In the genomic region with DNA sequence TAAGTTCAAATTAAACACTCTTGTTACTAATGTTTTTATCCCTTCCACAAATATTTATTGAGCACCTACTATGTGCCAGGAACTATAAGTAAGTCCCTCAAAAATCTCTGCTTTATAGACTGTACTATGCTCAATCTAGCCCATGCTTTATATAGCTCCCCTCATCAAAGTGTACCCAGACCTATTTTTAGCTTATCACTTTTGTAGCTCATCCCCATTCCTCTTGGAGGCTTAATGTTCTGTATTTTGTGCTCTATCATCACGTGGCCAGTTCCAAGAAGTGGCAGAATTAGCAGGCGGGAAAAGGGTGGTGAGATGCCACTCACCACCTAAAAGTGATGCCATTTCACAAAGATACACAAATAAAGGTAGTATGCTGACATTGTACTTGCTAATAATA, we compare ENCODE assay signal across 27 cellular contexts.
"Had no signal": no experiment of that assay in that cellular context is flagged by ENCODE, and none has a peak within 500 bp of the region (broad histone marks: within the 10 kb centered on the region; RNA-seq: fewer than 3 reads in every experiment).

No MANE protein-coding gene starts in this region.

- H3K4me3 ChIP-seq: adrenal gland had no signal

- H3K4me3 Mint-ChIP-seq: activated CD4-positive, alpha-beta memory T cell treated with anti-CD3 and anti-CD28 coated beads for 36 hours; activated CD4-positive, alpha-beta T cell treated with anti-CD3 and anti-CD28 coated beads, Interleukin-2, amount 10 ng/mL, durations not matched to agents 7 days and 5 days; activated naive CD4-positive, alpha-beta T cell treated with anti-CD3 and anti-CD28 coated beads for 36 hours; activated naive CD8-positive, alpha-beta T cell; activated T-helper 17 cell treated with anti-CD3 and anti-CD28 coated beads, Interleukin-2, amount 50 U/mL, for 72 hours had no signal

- H3K9ac ChIP-seq: KMS-11 had no signal

- H3K9me3 ChIP-seq: adrenal gland had no signal

- H3K4me1 ChIP-seq: adrenal gland had no signal

- H3K27ac ChIP-seq: adrenal gland, KMS-11, VCaP had no signal

- H3K4me2 ChIP-seq: KMS-11 had no signal

- H3K9me3 Mint-ChIP-seq: activated CD4-positive, alpha-beta memory T cell treated with anti-CD3 and anti-CD28 coated beads for 36 hours; activated CD4-positive, alpha-beta T cell treated with anti-CD3 and anti-CD28 coated beads, Interleukin-2, amount 10 ng/mL, durations not matched to agents 7 days and 5 days; activated naive CD4-positive, alpha-beta T cell treated with anti-CD3 and anti-CD28 coated beads for 36 hours; activated T-helper 17 cell treated with anti-CD3 and anti-CD28 coated beads, Interleukin-2, amount 50 U/mL, for 72 hours had no signal

- H3K27me3 ChIP-seq: adrenal gland had no signal

- H3K36me3 ChIP-seq: adrenal gland had no signal

- ATAC-seq: activated T-helper 17 cell treated with anti-CD3 and anti-CD28 coated beads, Interleukin-2, amount 50 U/mL, for 72 hours; PC-3 had no signal

- DNase-seq: activated CD4-positive, alpha-beta memory T cell treated with anti-CD3 and anti-CD28 coated beads for 36 hours; activated CD4-positive, alpha-beta T cell treated with anti-CD3 and anti-CD28 coated beads, Interleukin-2, amount 10 ng/mL, durations not matched to agents 7 days and 5 days; activated CD4-positive, CD25-positive, alpha-beta regulatory T cell; activated CD8-positive, alpha-beta memory T cell treated with anti-CD3 and anti-CD28 coated beads for 24 hours; activated gamma-delta T cell; activated naive CD4-positive, alpha-beta T cell treated with anti-CD3 and anti-CD28 coated beads for 36 hours; activated T-cell treated with anti-CD3 and anti-CD28 coated beads for 4 hours; activated T-cell treated with anti-CD3 and anti-CD28 coated beads, Interleukin-2, amount 50 U/mL, for 48 hours; adrenal gland; anterior cingulate cortex; MV-4-11; NCI-H1105; NCI-H1436; NCI-H1694 treated with DMSO at 0.1 percent for 48 hours; NCI-H2029 treated with DMSO at 0.1 percent for 48 hours; NCI-H345; NCI-H510A; NCI-H526 treated with DMSO at 0.1 percent for 48 hours; NK-92 treated with Interleukin-12 subunit alpha and Interleukin-12 subunit beta, amount 100 ng/mL, for 24 hours; PC-3; SIG-M5; T-helper 2 cell; T1000 had no signal

- H3K36me3 Mint-ChIP-seq: activated CD4-positive, alpha-beta memory T cell treated with anti-CD3 and anti-CD28 coated beads for 36 hours; activated naive CD8-positive, alpha-beta T cell had no signal

- H3K4me1 Mint-ChIP-seq: activated CD4-positive, alpha-beta T cell treated with anti-CD3 and anti-CD28 coated beads, Interleukin-2, amount 10 ng/mL, durations not matched to agents 7 days and 5 days; activated T-helper 17 cell treated with anti-CD3 and anti-CD28 coated beads, Interleukin-2, amount 50 U/mL, for 72 hours had no signal

- H3K27ac Mint-ChIP-seq: activated CD4-positive, alpha-beta memory T cell treated with anti-CD3 and anti-CD28 coated beads for 36 hours; activated CD4-positive, alpha-beta T cell treated with anti-CD3 and anti-CD28 coated beads, Interleukin-2, amount 10 ng/mL, durations not matched to agents 7 days and 5 days; activated naive CD4-positive, alpha-beta T cell treated with anti-CD3 and anti-CD28 coated beads for 36 hours; activated naive CD8-positive, alpha-beta T cell; activated T-helper 17 cell treated with anti-CD3 and anti-CD28 coated beads, Interleukin-2, amount 50 U/mL, for 72 hours had no signal
